In the genomic region with DNA sequence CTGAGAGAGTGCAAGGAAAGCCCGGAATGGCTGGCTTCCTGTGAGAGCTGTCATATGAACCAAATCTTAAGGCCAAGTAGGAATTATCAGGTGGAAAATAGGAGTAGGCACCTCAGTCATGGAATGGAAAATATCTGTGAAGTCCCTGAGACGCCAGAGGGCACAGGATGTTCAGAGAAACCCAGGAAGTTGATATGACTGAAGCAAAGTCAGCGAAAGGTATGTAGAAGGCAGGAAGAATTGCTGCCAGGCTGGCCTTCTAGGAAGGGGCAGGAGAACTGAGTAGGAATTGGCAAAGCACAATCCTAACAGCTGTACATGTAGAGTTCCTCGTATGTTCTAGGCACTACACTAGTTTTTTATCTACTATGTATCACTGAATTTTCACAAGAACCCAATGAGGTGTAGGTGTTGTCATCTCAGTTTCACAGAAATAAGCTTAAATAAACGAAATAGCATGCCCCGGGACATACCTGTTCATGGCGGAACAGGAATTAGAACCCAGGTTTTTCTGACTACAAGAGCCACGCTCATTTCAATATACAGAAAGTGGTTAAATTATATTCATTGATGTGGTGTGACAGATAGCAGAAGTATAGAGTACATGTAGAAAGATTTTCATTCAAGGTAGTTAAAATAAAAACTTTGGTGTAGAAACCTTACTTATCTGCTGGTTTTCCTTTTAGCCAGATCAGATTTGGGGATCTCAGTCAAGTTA, we compare ENCODE assay signal across 21 cellular contexts. TPM values are rescaled to one million over a fixed set of nuclear protein-coding genes. Genes with fewer than 3 reads are reported as not detected.
DNase-seq lines count a peak whose midpoint lies in the region; ATAC-seq and TF ChIP-seq lines count a peak whose summit lies in the region.
"Had no signal": no experiment of that assay in that cellular context is flagged by ENCODE, and none has a peak within 500 bp of the region (broad histone marks: within the 10 kb centered on the region; RNA-seq: fewer than 3 reads in every experiment).

No MANE protein-coding gene starts in this region.

- no peaks in the 10 kb centered on the region for H3K27me3 ChIP-seq in RWPE2 (ENCODE audit: insufficient read depth, poor library complexity, severe bottlenecking)
- H3K27me3 ChIP-seq: gastroesophageal sphincter, neutrophil, Peyer's patch, SJSA1 had no signal

- H3K9me3 ChIP-seq in RWPE2 (ENCODE audit: severe bottlenecking), result no peaks in the 10 kb centered on the region
- H3K9me3 ChIP-seq: gastroesophageal sphincter, neutrophil, Peyer's patch, SJSA1 had no signal

- peaks cover 30% of the 10 kb centered on the region for H3K36me3 Mint-ChIP-seq in activated naive CD8-positive, alpha-beta T cell
- H3K36me3 Mint-ChIP-seq in activated naive CD8-positive, alpha-beta T cell treated with anti-CD3 and anti-CD28 coated beads, Interleukin-2, amount 50 U/mL, for 24 hours (ENCODE audit: low read depth), result peaks cover 44% of the 10 kb centered on the region
- peaks cover 12% of the 10 kb centered on the region for H3K36me3 Mint-ChIP-seq in endothelial cell (ENCODE audit: low read depth, unreplicated experiment)

- H3K4me1 ChIP-seq in RWPE2 (ENCODE audit: insufficient read depth, poor library complexity, severe bottlenecking), result no peaks in the 10 kb centered on the region
- H3K4me1 ChIP-seq: gastroesophageal sphincter, SJSA1 had no signal

- H3K27me3 Mint-ChIP-seq in activated naive CD8-positive, alpha-beta T cell, result no peaks in the 10 kb centered on the region
- no peaks in the 10 kb centered on the region for H3K27me3 Mint-ChIP-seq in activated naive CD8-positive, alpha-beta T cell treated with anti-CD3 and anti-CD28 coated beads, Interleukin-2, amount 50 U/mL, for 24 hours
- peaks cover 1% of the 10 kb centered on the region for H3K27me3 Mint-ChIP-seq in endothelial cell (ENCODE audit: unreplicated experiment)
- H3K27me3 Mint-ChIP-seq in stimulated activated naive CD8-positive, alpha-beta T cell treated with anti-CD3 and anti-CD28 coated beads, Interleukin-15, amount 100 ng/mL, for 72 hours, result no peaks in the 10 kb centered on the region
- H3K27me3 Mint-ChIP-seq: stimulated activated naive B cell treated with anti-CD40 and anti-IgM and Interleukin-4, amounts not matched to agents 10 μg/mL and 1 μg/mL and 100 μg/mL, for 72 hours had no signal

- no peak overlapping the region for H3K4me3 Mint-ChIP-seq in activated naive CD8-positive, alpha-beta T cell
- no peak overlapping the region for H3K4me3 Mint-ChIP-seq in activated naive CD8-positive, alpha-beta T cell treated with anti-CD3 and anti-CD28 coated beads, Interleukin-2, amount 50 U/mL, for 24 hours
- no peak overlapping the region for H3K4me3 Mint-ChIP-seq in endothelial cell (ENCODE audit: unreplicated experiment)
- H3K4me3 Mint-ChIP-seq in stimulated activated naive CD8-positive, alpha-beta T cell treated with anti-CD3 and anti-CD28 coated beads, Interleukin-15, amount 100 ng/mL, for 72 hours, result peak overlapping the region in 1 of 2 donors; percentile 3
- H3K4me3 Mint-ChIP-seq: CD14-positive monocyte; stimulated activated naive B cell treated with anti-CD40 and anti-IgM and Interleukin-4, amounts not matched to agents 10 μg/mL and 1 μg/mL and 100 μg/mL, for 72 hours had no signal

- no peak for DNase-seq in activated naive CD8-positive, alpha-beta T cell treated with anti-CD3 and anti-CD28 coated beads, Interleukin-2, amount 50 U/mL, for 24 hours
- DNase-seq in RWPE2 (ENCODE audit: low spot score) (no peak), endothelial cell (ENCODE audit: low spot score) (no peak), iPS-NIHi11 (ENCODE audit: low spot score) (no peak)
- DNase-seq in stimulated activated naive CD8-positive, alpha-beta T cell treated with anti-CD3 and anti-CD28 coated beads, Interleukin-15, amount 100 ng/mL, for 72 hours, result no peak
- DNase-seq in stimulated activated CD4-positive, alpha-beta T cell treated with anti-CD3 and anti-CD28 coated beads, Interleukin-1b, Interleukin-23, amount 100 ng/mL, for 48 hours, result no peak
- DNase-seq: GDM1; mammary epithelial cell; NCI-H1417; NCI-H524; Peyer's patch; small intestine; stimulated activated naive B cell treated with anti-CD40 and anti-IgM and Interleukin-4, amounts not matched to agents 10 μg/mL and 1 μg/mL and 100 μg/mL, for 72 hours had no signal

- H3K9me3 Mint-ChIP-seq in activated naive CD8-positive, alpha-beta T cell (ENCODE audit: low read depth), result no peaks in the 10 kb centered on the region
- H3K9me3 Mint-ChIP-seq in activated naive CD8-positive, alpha-beta T cell treated with anti-CD3 and anti-CD28 coated beads, Interleukin-2, amount 50 U/mL, for 24 hours, result no peaks in the 10 kb centered on the region
- no peaks in the 10 kb centered on the region for H3K9me3 Mint-ChIP-seq in endothelial cell (ENCODE audit: unreplicated experiment)
- no peaks in the 10 kb centered on the region for H3K9me3 Mint-ChIP-seq in stimulated activated naive CD8-positive, alpha-beta T cell treated with anti-CD3 and anti-CD28 coated beads, Interleukin-15, amount 100 ng/mL, for 72 hours
- H3K9me3 Mint-ChIP-seq: CD14-positive monocyte; stimulated activated naive B cell treated with anti-CD40 and anti-IgM and Interleukin-4, amounts not matched to agents 10 μg/mL and 1 μg/mL and 100 μg/mL, for 72 hours had no signal

- no peak overlapping the region for H3K4me3 ChIP-seq in RWPE2 (ENCODE audit: severe bottlenecking)
- H3K4me3 ChIP-seq: gastroesophageal sphincter, Peyer's patch, SJSA1 had no signal

- H3K27ac ChIP-seq in RWPE2 (ENCODE audit: poor library complexity, severe bottlenecking), result no peak overlapping the region
- H3K27ac ChIP-seq: gastroesophageal sphincter, neutrophil, Peyer's patch, SJSA1, VCaP had no signal

- TF ChIP-seq CTCF in RWPE2 (IDR thresholded peaks at IDR 0.05; ENCODE audit: poor library complexity, severe bottlenecking) (no peak), endothelial cell (IDR thresholded peaks at IDR 0.05; ENCODE audit: unreplicated experiment) (no peak)

- H3K27ac Mint-ChIP-seq in activated naive CD8-positive, alpha-beta T cell, result peak overlapping the region; percentile 16
- no peak overlapping the region for H3K27ac Mint-ChIP-seq in activated naive CD8-positive, alpha-beta T cell treated with anti-CD3 and anti-CD28 coated beads, Interleukin-2, amount 50 U/mL, for 24 hours
- H3K27ac Mint-ChIP-seq in endothelial cell (ENCODE audit: unreplicated experiment), result peak overlapping the region; percentile 33
- peak overlapping the region; percentile 15 to 34 for H3K27ac Mint-ChIP-seq in stimulated activated naive CD8-positive, alpha-beta T cell treated with anti-CD3 and anti-CD28 coated beads, Interleukin-15, amount 100 ng/mL, for 72 hours
- H3K27ac Mint-ChIP-seq: stimulated activated naive B cell treated with anti-CD40 and anti-IgM and Interleukin-4, amounts not matched to agents 10 μg/mL and 1 μg/mL and 100 μg/mL, for 72 hours had no signal

- ATAC-seq in activated naive CD8-positive, alpha-beta T cell treated with anti-CD3 and anti-CD28 coated beads, Interleukin-2, amount 50 U/mL, for 24 hours, result no peak
- ATAC-seq in RWPE2 (ENCODE audit: low read depth) (peak; percentile 33; the same call in 1 of the 3 replicates), SK-N-SH treated with all-trans-retinoic acid at 6 μM for 48 hours (no peak)
- peak; percentile 50 for ATAC-seq in stimulated activated naive CD8-positive, alpha-beta T cell treated with anti-CD3 and anti-CD28 coated beads, Interleukin-15, amount 100 ng/mL, for 72 hours
- ATAC-seq: gastroesophageal sphincter; HCT116; stimulated activated naive B cell treated with anti-CD40 and anti-IgM and Interleukin-4, amounts not matched to agents 10 μg/mL and 1 μg/mL and 100 μg/mL, for 72 hours had no signal

- H3K36me3 ChIP-seq in RWPE2 (ENCODE audit: low read depth), result peaks cover 80% of the 10 kb centered on the region

- peaks cover 30% of the 10 kb centered on the region for H3K4me1 Mint-ChIP-seq in activated naive CD8-positive, alpha-beta T cell (ENCODE audit: low read depth)
- peaks cover 31% of the 10 kb centered on the region for H3K4me1 Mint-ChIP-seq in activated naive CD8-positive, alpha-beta T cell treated with anti-CD3 and anti-CD28 coated beads, Interleukin-2, amount 50 U/mL, for 24 hours
- peaks cover 10% of the 10 kb centered on the region for H3K4me1 Mint-ChIP-seq in endothelial cell (ENCODE audit: unreplicated experiment)
- H3K4me1 Mint-ChIP-seq in stimulated activated naive CD8-positive, alpha-beta T cell treated with anti-CD3 and anti-CD28 coated beads, Interleukin-15, amount 100 ng/mL, for 72 hours, result peaks cover 29% of the 10 kb centered on the region
- H3K4me1 Mint-ChIP-seq: CD14-positive monocyte had no signal

TF ChIP-seq in SK-N-SH treated with all-trans-retinoic acid at 6 μM for 48 hours, 23 proteins besides CTCF, POLR2A, EP300 and RAD21 (continues in another document):
- no peak for TF ChIP-seq GLIS3 (CRISPR knock-in tag; IDR thresholded peaks at IDR 0.05)
- TF ChIP-seq SNAI2 (CRISPR knock-in tag; IDR thresholded peaks at IDR 0.05), result no peak
- TF ChIP-seq ZNF70 (CRISPR knock-in tag; IDR thresholded peaks at IDR 0.05), result no peak
- TF ChIP-seq TOX (CRISPR knock-in tag; IDR thresholded peaks at IDR 0.05; ENCODE audit: borderline replicate concordance), result no peak
- TF ChIP-seq ZC3H10 (CRISPR knock-in tag; IDR thresholded peaks at IDR 0.05), result no peak
- TF ChIP-seq OSR1 (CRISPR knock-in tag; IDR thresholded peaks at IDR 0.05), result no peak
- no peak for TF ChIP-seq RARB (CRISPR knock-in tag; IDR thresholded peaks at IDR 0.05)
- TF ChIP-seq ZNF565 (CRISPR knock-in tag; conservative IDR thresholded peaks at IDR 0.05; ENCODE audit: low read depth), result no peak
- TF ChIP-seq ARNTL (CRISPR knock-in tag; IDR thresholded peaks at IDR 0.05; ENCODE audit: borderline replicate concordance, low read depth), result no peak
- TF ChIP-seq, protein P1, sequence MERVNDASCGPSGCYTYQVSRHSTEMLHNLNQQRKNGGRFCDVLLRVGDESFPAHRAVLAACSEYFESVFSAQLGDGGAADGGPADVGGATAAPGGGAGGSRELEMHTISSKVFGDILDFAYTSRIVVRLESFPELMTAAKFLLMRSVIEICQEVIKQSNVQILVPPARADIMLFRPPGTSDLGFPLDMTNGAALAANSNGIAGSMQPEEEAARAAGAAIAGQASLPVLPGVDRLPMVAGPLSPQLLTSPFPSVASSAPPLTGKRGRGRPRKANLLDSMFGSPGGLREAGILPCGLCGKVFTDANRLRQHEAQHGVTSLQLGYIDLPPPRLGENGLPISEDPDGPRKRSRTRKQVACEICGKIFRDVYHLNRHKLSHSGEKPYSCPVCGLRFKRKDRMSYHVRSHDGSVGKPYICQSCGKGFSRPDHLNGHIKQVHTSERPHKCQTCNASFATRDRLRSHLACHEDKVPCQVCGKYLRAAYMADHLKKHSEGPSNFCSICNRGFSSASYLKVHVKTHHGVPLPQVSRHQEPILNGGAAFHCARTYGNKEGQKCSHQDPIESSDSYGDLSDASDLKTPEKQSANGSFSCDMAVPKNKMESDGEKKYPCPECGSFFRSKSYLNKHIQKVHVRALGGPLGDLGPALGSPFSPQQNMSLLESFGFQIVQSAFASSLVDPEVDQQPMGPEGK (CRISPR knock-in tag; IDR thresholded peaks at IDR 0.05; ENCODE audit: borderline replicate concordance), result no peak
- no peak for TF ChIP-seq ZFP3 (CRISPR knock-in tag; IDR thresholded peaks at IDR 0.05)
- no peak for TF ChIP-seq BACH2 (CRISPR knock-in tag; IDR thresholded peaks at IDR 0.05; ENCODE audit: borderline replicate concordance)
- TF ChIP-seq ZFP30 (CRISPR knock-in tag; IDR thresholded peaks at IDR 0.05), result no peak

RNA-seq across cellular contexts. Expression of a gene that starts 17.0 kb away (rescaled TPM):
- 21.4 TPM for total RNA-seq in endothelial cell (ENCODE audit: unreplicated experiment)

RNA-seq across cellular contexts. Expression of a gene that starts 25.4 kb away (rescaled TPM):
- 32.0 TPM for total RNA-seq in endothelial cell (ENCODE audit: unreplicated experiment)

Comparison
In these comparisons a context has a peak if more than half of its experiments do, and no peak if none do; other contexts are left out.
1. ATAC-seq: peak in RWPE2 (single experiment) and stimulated activated naive CD8-positive, alpha-beta T cell treated with anti-CD3 and anti-CD28 coated beads, Interleukin-15, amount 100 ng/mL, for 72 hours (single experiment); none in activated naive CD8-positive, alpha-beta T cell treated with anti-CD3 and anti-CD28 coated beads, Interleukin-2, amount 50 U/mL, for 24 hours (single experiment) and SK-N-SH treated with all-trans-retinoic acid at 6 μM for 48 hours (single experiment).